33 cellular contexts compared by ENCODE assay signal in the genomic region with DNA sequence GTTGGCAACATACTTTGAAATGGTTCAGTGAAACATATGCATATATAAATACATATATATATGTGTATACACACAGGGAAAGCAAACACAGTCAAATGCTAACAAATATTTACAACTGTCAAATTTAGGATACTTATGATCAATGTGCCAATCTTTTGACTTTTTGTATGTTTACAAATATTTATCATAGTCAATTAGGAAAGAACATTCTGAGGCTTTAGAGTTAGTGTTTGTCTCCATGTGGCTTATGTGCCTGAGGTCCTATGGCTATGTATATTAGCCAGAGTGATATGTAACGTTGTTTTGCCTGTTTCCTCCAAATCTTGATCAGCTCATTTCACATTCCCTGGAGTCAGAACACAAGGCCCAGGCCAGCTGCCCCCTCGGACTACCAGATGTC.
DNase-seq lines count a peak whose midpoint lies in the region; ATAC-seq, FAIRE-seq and TF ChIP-seq lines count a peak whose summit lies in the region.
"Had no signal": no experiment of that assay in that cellular context is flagged by ENCODE, and none has a peak within 500 bp of the region (broad histone marks: within the 10 kb centered on the region; RNA-seq: fewer than 3 reads in every experiment).

No MANE protein-coding gene starts in this region.

- H3K27ac ChIP-seq in BLaER1 (0 out of 2 replicates have a peak overlapping the region, but pooled peaks have one; percentile 44), MM.1S (ENCODE audit: low read length) (peak overlapping the region; percentile 83), kidney (ENCODE audit: low read depth in 2 of 2, low read length in 2 of 2) (no peak overlapping the region)
- H3K27ac ChIP-seq: gastrocnemius medialis, GM23248, HL-60, lower lobe of right lung, suprapubic skin, upper lobe of right lung had no signal

- peaks cover 12% of the 10 kb centered on the region for H3F3A ChIP-seq in MM.1S (ENCODE audit: insufficient read depth, low read length)

- H3K4me3 ChIP-seq in BLaER1 = no peak overlapping the region
- H3K4me3 ChIP-seq in MM.1S (ENCODE audit: low read length) = peak overlapping the region; percentile 51
- H3K4me3 ChIP-seq in kidney (ENCODE audit: low read length in 2 of 2) = no peak overlapping the region
- H3K4me3 ChIP-seq: gastrocnemius medialis, GM23248, lower lobe of right lung, mucosa of descending colon, suprapubic skin, upper lobe of right lung had no signal

- intact Hi-C loops in kidney (cut with DNase I) = no loop called here

- H3K9me2 ChIP-seq in MM.1S (replicated peaks; ENCODE audit: insufficient read depth, low read length) = no peaks in the 10 kb centered on the region
- H3K9me2 ChIP-seq: SK-N-SH had no signal

- H3K4me3 Mint-ChIP-seq in progenitor cell of endocrine pancreas (ENCODE audit: low read depth) = no peak overlapping the region
- H3K4me3 Mint-ChIP-seq: activated B cell treated with CpG ODN at 0.5 μM for 24 hours; activated CD4-positive, alpha-beta T cell treated with anti-CD3 and anti-CD28 coated beads, Interleukin-2, amount 10 ng/mL, durations not matched to agents 7 days and 5 days; activated naive CD8-positive, alpha-beta T cell treated with anti-CD3 and anti-CD28 coated beads, Interleukin-2, amount 10 ng/mL, durations not matched to agents 7 days and 5 days; activated T-cell treated with anti-CD3 and anti-CD28 coated beads, Interleukin-2, amount 50 U/mL, for 24 hours; CD4-positive, CD25-positive, alpha-beta regulatory T cell; nephron had no signal

- H3K4me1 ChIP-seq in BLaER1 (peaks cover 5% of the 10 kb centered on the region; the same call in 1 of the 2 replicates), MM.1S (ENCODE audit: low read length) (peaks cover 26% of the 10 kb centered on the region), kidney (ENCODE audit: control insufficient read depth in 1 of 2, insufficient read depth in 1 of 2, low read depth in 1 of 2, low read length in 2 of 2) (no peaks in the 10 kb centered on the region)
- H3K4me1 ChIP-seq: gastrocnemius medialis, lower lobe of right lung, suprapubic skin had no signal

- H3K4me1 Mint-ChIP-seq in progenitor cell of endocrine pancreas (ENCODE audit: low read depth) = peaks cover 8% of the 10 kb centered on the region
- H3K4me1 Mint-ChIP-seq: nephron had no signal

- FAIRE-seq in kidney (lab: Jason Lieb, UNC) = peak; percentile 15
- FAIRE-seq: A204.1, endothelial cell of umbilical vein, small intestine had no signal

- H3K36me3 ChIP-seq in BLaER1 (no peaks in the 10 kb centered on the region), MM.1S (replicated peaks; ENCODE audit: insufficient read depth, low read length) (no peaks in the 10 kb centered on the region), kidney (ENCODE audit: control insufficient read depth in 1 of 2, insufficient read depth in 2 of 2, low read length in 2 of 2) (no peaks in the 10 kb centered on the region)
- H3K36me3 ChIP-seq: gastrocnemius medialis, lower lobe of right lung, suprapubic skin, upper lobe of right lung had no signal

- H4K20me1 ChIP-seq in BLaER1 (no peaks in the 10 kb centered on the region), MM.1S (ENCODE audit: insufficient read depth, low read length) (no peaks in the 10 kb centered on the region)

- H3K9me3 ChIP-seq in BLaER1 (no peaks in the 10 kb centered on the region), MM.1S (replicated peaks; ENCODE audit: insufficient read depth, low read length) (no peaks in the 10 kb centered on the region), kidney (ENCODE audit: control insufficient read depth in 1 of 2, low read length in 2 of 2) (no peaks in the 10 kb centered on the region)
- H3K9me3 ChIP-seq: gastrocnemius medialis, lower lobe of right lung, mucosa of descending colon, SK-N-SH, suprapubic skin, upper lobe of right lung had no signal

- DNase-seq in MM.1S (no peak), kidney (no peak), progenitor cell of endocrine pancreas (ENCODE audit: low spot score, unreplicated experiment) (no peak), NCI-H1048 (lab: John Stamatoyannopoulos, UW) (no peak), HT-29 (ENCODE audit: low spot score) (no peak)
- DNase-seq: activated B cell treated with CpG ODN at 0.5 μM for 24 hours; activated CD4-positive, alpha-beta T cell treated with anti-CD3 and anti-CD28 coated beads, Interleukin-2, amount 10 ng/mL, durations not matched to agents 7 days and 5 days; activated gamma-delta T cell; activated naive CD8-positive, alpha-beta T cell treated with anti-CD3 and anti-CD28 coated beads, Interleukin-2, amount 10 ng/mL, durations not matched to agents 7 days and 5 days; activated T-cell treated with anti-CD3 and anti-CD28 coated beads, Interleukin-2, amount 50 U/mL, for 24 hours; aorta; Calu3; CD4-positive, CD25-positive, alpha-beta regulatory T cell; DND-41; gastrocnemius medialis; GM23248; kidney glomerular epithelial cell; lower lobe of right lung; mucosa of descending colon; NCI-H146; NCI-H2107; SK-N-SH; small intestine; stimulated activated naive CD4-positive, alpha-beta T cell; upper lobe of right lung had no signal

- no peak overlapping the region for H3K9ac ChIP-seq in BLaER1
- peak overlapping the region; percentile 56; the same call in 1 of the 2 replicates for H3K9ac ChIP-seq in MM.1S (ENCODE audit: low read length)
- no peak overlapping the region for H3K9ac ChIP-seq in kidney (ENCODE audit: low read length in 2 of 2)
- H3K9ac ChIP-seq: GM23248, SK-N-SH had no signal

- H2AFZ ChIP-seq in MM.1S (ENCODE audit: low read length) = no peak overlapping the region; the same call in 1 of the 2 replicates
- H2AFZ ChIP-seq: GM23248 had no signal

- no peak overlapping the region for H3K27ac Mint-ChIP-seq in progenitor cell of endocrine pancreas
- H3K27ac Mint-ChIP-seq: activated B cell treated with CpG ODN at 0.5 μM for 24 hours; activated CD4-positive, alpha-beta T cell treated with anti-CD3 and anti-CD28 coated beads, Interleukin-2, amount 10 ng/mL, durations not matched to agents 7 days and 5 days; activated naive CD8-positive, alpha-beta T cell treated with anti-CD3 and anti-CD28 coated beads, Interleukin-2, amount 10 ng/mL, durations not matched to agents 7 days and 5 days; activated T-cell treated with anti-CD3 and anti-CD28 coated beads, Interleukin-2, amount 50 U/mL, for 24 hours; nephron had no signal

- no peak overlapping the region; the same call in 1 of the 2 replicates for H3K4me2 ChIP-seq in BLaER1
- peak overlapping the region; percentile 84 for H3K4me2 ChIP-seq in MM.1S (ENCODE audit: low read depth, low read length)
- H3K4me2 ChIP-seq: SK-N-SH had no signal

- no peaks in the 10 kb centered on the region for H3K27me3 Mint-ChIP-seq in progenitor cell of endocrine pancreas
- H3K27me3 Mint-ChIP-seq: activated B cell treated with CpG ODN at 0.5 μM for 24 hours; activated T-cell treated with anti-CD3 and anti-CD28 coated beads, Interleukin-2, amount 50 U/mL, for 24 hours had no signal

- ATAC-seq in GM21447 (IDR thresholded peaks at IDR 0.05; ENCODE audit: unreplicated experiment) (peak; percentile 19), GM18858 (IDR thresholded peaks at IDR 0.05; ENCODE audit: unreplicated experiment) (no peak)
- ATAC-seq: gastrocnemius medialis, lower lobe of right lung, upper lobe of right lung had no signal

- no peaks in the 10 kb centered on the region for H3K36me3 Mint-ChIP-seq in progenitor cell of endocrine pancreas (ENCODE audit: insufficient read depth)
- H3K36me3 Mint-ChIP-seq: CD4-positive, CD25-positive, alpha-beta regulatory T cell had no signal

- peaks cover 7% of the 10 kb centered on the region for H3K9me3 Mint-ChIP-seq in progenitor cell of endocrine pancreas (ENCODE audit: low read depth)
- H3K9me3 Mint-ChIP-seq: activated CD4-positive, alpha-beta T cell treated with anti-CD3 and anti-CD28 coated beads, Interleukin-2, amount 10 ng/mL, durations not matched to agents 7 days and 5 days; nephron had no signal

- no peaks in the 10 kb centered on the region for H3K79me2 ChIP-seq in MM.1S (ENCODE audit: low read length)

- TF ChIP-seq CTCF in MM.1S (IDR thresholded peaks at IDR 0.05; ENCODE audit: low read length) (no peak), kidney (IDR thresholded peaks at IDR 0.05; ENCODE audit: borderline replicate concordance, extremely low read depth, insufficient read depth) (no peak), progenitor cell of endocrine pancreas (IDR thresholded peaks at IDR 0.05; ENCODE audit: unreplicated experiment) (no peak)

- H3K27me3 ChIP-seq in BLaER1 = no peaks in the 10 kb centered on the region
- H3K27me3 ChIP-seq in MM.1S (replicated peaks; ENCODE audit: insufficient read depth, low read length) = no peaks in the 10 kb centered on the region
- H3K27me3 ChIP-seq: gastrocnemius medialis, suprapubic skin, upper lobe of right lung had no signal

Comparison
In these comparisons a context has a peak if more than half of its experiments do, and no peak if none do; other contexts are left out.
1. H3K27ac ChIP-seq: peak in BLaER1 (single experiment) and MM.1S (single experiment); none in kidney (0 of 2).